8 cellular contexts compared by ENCODE assay signal in genomic region chr11:3454844-3455243, GRCh38.
DNase-seq lines count a peak whose midpoint lies in the region; ATAC-seq lines count a peak whose summit lies in the region.
"Not testable (repeated sequence)": the region's sequence is repeated elsewhere in the genome, so short reads cannot be mapped to it uniquely, and the experiment has no call there.

No MANE protein-coding gene starts in this region.

- not testable (repeated sequence) for H3K9me3 ChIP-seq in SJSA1 (replicated peaks)

- not testable (repeated sequence) for H3K36me3 ChIP-seq in SJSA1

- H3K27me3 ChIP-seq in SJSA1 (replicated peaks), result peaks cover 26% of the 10 kb centered on the region

- not testable (repeated sequence) for H3K4me3 ChIP-seq in SJSA1

- DNase-seq in DMS153 (lab: John Stamatoyannopoulos, UW) (peak; percentile 52), LoVo (ENCODE audit: low spot score) (peak; percentile 19), SJSA1 (ENCODE audit: low read depth in 1 of 2, low spot score in 2 of 2) (peak; percentile 38 to 63), activated T-cell treated with anti-CD3 and anti-CD28 coated beads for 24 hours (ENCODE audit: low read depth) (peak; percentile 32), dedifferentiated amniotic fluid mesenchymal stem cell (ENCODE audit: extremely low spot score) (peak; percentile 25), islet precursor cell (peak; percentile 67), putamen (ENCODE audit: low spot score) (peak; percentile 27)
- peak; percentile 32 for DNase-seq in stimulated activated naive CD8-positive, alpha-beta T cell treated with anti-CD3 and anti-CD28 coated beads, Interleukin-15, Interleukin-2, amounts not matched to agents 100 U/mL and 50 U/mL, for 24 hours

- ATAC-seq in stimulated activated naive CD8-positive, alpha-beta T cell treated with anti-CD3 and anti-CD28 coated beads, Interleukin-15, Interleukin-2, amounts not matched to agents 100 U/mL and 50 U/mL, for 24 hours, result not testable (repeated sequence)

- H3K27ac ChIP-seq in SJSA1, result not testable (repeated sequence)

- H3K4me1 ChIP-seq in SJSA1 (replicated peaks), result not testable (repeated sequence)
